8 cellular contexts compared by ENCODE assay signal in genomic region chr20:54172856-54173652, GRCh38. TPM values are rescaled to one million over a fixed set of nuclear protein-coding genes. Genes with fewer than 3 reads are reported as not detected.
DNase-seq lines count a peak whose midpoint lies in the region; ATAC-seq and TF ChIP-seq lines count a peak whose summit lies in the region.

No MANE protein-coding gene starts in this region.

- peaks cover 0 to 6% (median 0%) of the 10 kb centered on the region in 11 donors for H3K9me3 Mint-ChIP-seq in naive thymus-derived CD4-positive, alpha-beta T cell
- no peaks in the 10 kb centered on the region for H3K9me3 Mint-ChIP-seq in CD4-positive, alpha-beta T cell

- no peak for TF ChIP-seq CTCF in coronary artery (IDR thresholded peaks at IDR 0.05)
- no peak for TF ChIP-seq CTCF in CD4-positive, alpha-beta T cell (IDR thresholded peaks at IDR 0.05)

- no peaks in the 10 kb centered on the region for H3K9me3 ChIP-seq in naive thymus-derived CD4-positive, alpha-beta T cell (ENCODE audit: control insufficient read depth in 2 of 3, low read length in 3 of 3)
- no peaks in the 10 kb centered on the region for H3K9me3 ChIP-seq in CD4-positive, alpha-beta T cell (ENCODE audit: control insufficient read depth, low read length)

- no peak for ATAC-seq in naive thymus-derived CD4-positive, alpha-beta T cell
- ATAC-seq in HG02973 (IDR thresholded peaks at IDR 0.05; ENCODE audit: unreplicated experiment), result no peak
- no peak for ATAC-seq in CD4-positive, alpha-beta T cell (ENCODE audit: poor library complexity)

- H3K36me3 ChIP-seq in naive thymus-derived CD4-positive, alpha-beta T cell (ENCODE audit: control insufficient read depth in 2 of 3, insufficient read depth in 3 of 3, low read length in 3 of 3), result no peaks in the 10 kb centered on the region

- CTCF ChIA-PET in naive thymus-derived CD4-positive, alpha-beta T cell (lab: Charles Lee), result no interaction called here
- CTCF ChIA-PET in CD4-positive, alpha-beta T cell (lab: Charles Lee), result no interaction called here

- H3K27ac Mint-ChIP-seq in naive thymus-derived CD4-positive, alpha-beta T cell, result no peak overlapping the region
- no peak overlapping the region for H3K27ac Mint-ChIP-seq in CD4-positive, alpha-beta T cell

- H3K4me3 ChIP-seq in coronary artery, result peak overlapping the region; percentile 59
- no peak overlapping the region for H3K4me3 ChIP-seq in naive thymus-derived CD4-positive, alpha-beta T cell (ENCODE audit: low read length)

- H3K36me3 Mint-ChIP-seq in naive thymus-derived CD4-positive, alpha-beta T cell, result peaks cover 0 to 3% (median 0%) of the 10 kb centered on the region in 5 donors
- no peaks in the 10 kb centered on the region for H3K36me3 Mint-ChIP-seq in CD4-positive, alpha-beta T cell (ENCODE audit: low read depth)

- DNase-seq in D341Med (ENCODE audit: low spot score) (peak; percentile 54), NCI-H1105 treated with DMSO at 0.1 percent for 48 hours (lab: John Stamatoyannopoulos, UW) (peak; percentile 48), coronary artery (ENCODE audit: low spot score) (no peak), GF-D8 (lab: John Stamatoyannopoulos, UW) (no peak)
- no peak for DNase-seq in naive thymus-derived CD4-positive, alpha-beta T cell
- no peak for DNase-seq in activated effector memory CD4-positive, alpha-beta T cell treated with Interleukin-2 at 50 U/mL for 16 hours
- DNase-seq in CD4-positive, alpha-beta T cell, result no peak

- peaks cover 0 to 6% of the 10 kb centered on the region in 2 donors for H3K27me3 ChIP-seq in naive thymus-derived CD4-positive, alpha-beta T cell (ENCODE audit: control insufficient read depth in 2 of 2, insufficient read depth in 2 of 2, low read length in 2 of 2)
- peaks cover 86% of the 10 kb centered on the region for H3K27me3 ChIP-seq in CD4-positive, alpha-beta T cell (ENCODE audit: control insufficient read depth, insufficient read depth, low read length)

- POLR2A ChIA-PET in naive thymus-derived CD4-positive, alpha-beta T cell (lab: Charles Lee), result no interaction called here
- POLR2A ChIA-PET in CD4-positive, alpha-beta T cell (lab: Charles Lee), result no interaction called here

- peak overlapping the region; percentile 14 to 83 (median 59) for H3K4me3 Mint-ChIP-seq in naive thymus-derived CD4-positive, alpha-beta T cell
- no peak overlapping the region for H3K4me3 Mint-ChIP-seq in CD4-positive, alpha-beta T cell

- peaks cover 11 to 27% (median 24%) of the 10 kb centered on the region in 7 donors for H3K4me1 Mint-ChIP-seq in naive thymus-derived CD4-positive, alpha-beta T cell
- H3K4me1 Mint-ChIP-seq in CD4-positive, alpha-beta T cell (ENCODE audit: low read depth), result peaks cover 15% of the 10 kb centered on the region

- intact Hi-C loops in naive thymus-derived CD4-positive, alpha-beta T cell (cut with micrococcal nuclease), result no loop called here
- intact Hi-C loops in CD4-positive, alpha-beta T cell (cut with DNase I, micrococcal nuclease), result no loop called here

- peaks cover 73 to 86% (median 76%) of the 10 kb centered on the region in 5 donors for H3K27me3 Mint-ChIP-seq in naive thymus-derived CD4-positive, alpha-beta T cell
- peaks cover 89% of the 10 kb centered on the region for H3K27me3 Mint-ChIP-seq in CD4-positive, alpha-beta T cell

- H3K4me1 ChIP-seq in naive thymus-derived CD4-positive, alpha-beta T cell (ENCODE audit: control insufficient read depth in 2 of 2, insufficient read depth in 2 of 2, low read length in 2 of 2), result peaks cover 0 to 5% of the 10 kb centered on the region in 2 donors

- H3K27ac ChIP-seq in coronary artery, result no peak overlapping the region
- no peak overlapping the region for H3K27ac ChIP-seq in naive thymus-derived CD4-positive, alpha-beta T cell (ENCODE audit: low read depth, low read length)
- no peak overlapping the region for H3K27ac ChIP-seq in CD4-positive, alpha-beta T cell (ENCODE audit: low read depth, low read length)

RNA-seq across cellular contexts. Expression of gene CYP24A1, which starts 0.7 kb away (rescaled TPM):
- total RNA-seq in naive thymus-derived CD4-positive, alpha-beta T cell, result under 1 TPM in 1 of 5 experiments, not detected in 4; 0.78 TPM
- not detected for polyA plus RNA-seq in naive thymus-derived CD4-positive, alpha-beta T cell
- 1 to 10 TPM in 1 of 2 experiments, under 1 TPM in 1; 0.56 to 1.0 TPM for total RNA-seq in CD4-positive, alpha-beta T cell

RNA-seq across cellular contexts. Expression of gene PFDN4, which starts 34.8 kb away (rescaled TPM):
- 10 to 100 TPM; 14.6 to 30.4 (median 17.7) TPM for total RNA-seq in naive thymus-derived CD4-positive, alpha-beta T cell
- 10 to 100 TPM; 26.4 to 46.5 TPM for polyA plus RNA-seq in naive thymus-derived CD4-positive, alpha-beta T cell
- total RNA-seq in CD4-positive, alpha-beta T cell, result 10 to 100 TPM; 17.5 to 17.7 TPM

Comparison
In these comparisons a context has a peak if more than half of its experiments do, and no peak if none do; other contexts are left out.
1. DNase-seq: peak in D341Med (single experiment) and NCI-H1105 treated with DMSO at 0.1 percent for 48 hours (single experiment); none in coronary artery (single experiment), naive thymus-derived CD4-positive, alpha-beta T cell (0 of 9), activated effector memory CD4-positive, alpha-beta T cell treated with Interleukin-2 at 50 U/mL for 16 hours (single experiment), CD4-positive, alpha-beta T cell (0 of 10) and GF-D8 (single experiment).